Comparison of ENCODE assay signal across 2 cellular contexts in the genomic region with DNA sequence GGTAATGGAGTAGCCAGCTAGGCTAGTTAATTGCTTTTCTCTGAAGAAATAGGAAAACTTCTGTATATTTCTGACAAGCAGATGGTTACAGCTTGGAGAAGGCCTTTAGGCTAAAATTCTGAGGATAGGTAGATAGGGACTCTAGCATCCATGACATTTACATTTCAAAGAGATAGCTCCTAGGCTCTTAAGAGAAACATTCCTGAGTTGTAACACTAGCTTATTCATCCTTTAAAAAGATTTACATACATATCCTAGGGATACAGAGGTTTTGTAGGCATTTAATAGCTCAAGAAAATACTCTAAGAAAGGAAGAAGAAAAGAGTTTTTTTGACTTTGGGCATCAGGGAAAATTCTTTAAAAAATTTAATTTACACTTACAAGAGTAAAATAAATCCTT.
TF ChIP-seq lines count a peak whose summit lies in the region.

No MANE protein-coding gene starts in this region.

TF ChIP-seq in GM23338, 12 proteins besides CTCF, POLR2A, EP300 and RAD21 (continued from another document):
- TF ChIP-seq EZH2 (IDR thresholded peaks at IDR 0.05; ENCODE audit: low read depth, unreplicated experiment) (no peak), ZNF462 (CRISPR knock-in tag; IDR thresholded peaks at IDR 0.05) (no peak), ZNF114 (CRISPR knock-in tag; IDR thresholded peaks at IDR 0.05) (no peak), NANOG (IDR thresholded peaks at IDR 0.05; ENCODE audit: borderline replicate concordance) (no peak), CREB1 (CRISPR knock-in tag; IDR thresholded peaks at IDR 0.05; ENCODE audit: low read depth) (no peak), STAT1 (IDR thresholded peaks at IDR 0.05; ENCODE audit: unreplicated experiment) (no peak)
- TF ChIP-seq, protein P1, sequence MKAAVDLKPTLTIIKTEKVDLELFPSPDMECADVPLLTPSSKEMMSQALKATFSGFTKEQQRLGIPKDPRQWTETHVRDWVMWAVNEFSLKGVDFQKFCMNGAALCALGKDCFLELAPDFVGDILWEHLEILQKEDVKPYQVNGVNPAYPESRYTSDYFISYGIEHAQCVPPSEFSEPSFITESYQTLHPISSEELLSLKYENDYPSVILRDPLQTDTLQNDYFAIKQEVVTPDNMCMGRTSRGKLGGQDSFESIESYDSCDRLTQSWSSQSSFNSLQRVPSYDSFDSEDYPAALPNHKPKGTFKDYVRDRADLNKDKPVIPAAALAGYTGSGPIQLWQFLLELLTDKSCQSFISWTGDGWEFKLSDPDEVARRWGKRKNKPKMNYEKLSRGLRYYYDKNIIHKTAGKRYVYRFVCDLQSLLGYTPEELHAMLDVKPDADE (IDR thresholded peaks at IDR 0.05) = no peak

TF ChIP-seq in WTC11, 78 proteins besides CTCF, POLR2A, EP300 and RAD21 (continued from another document):
- no peak for TF ChIP-seq SMAD4 (CRISPR knock-in tag; IDR thresholded peaks at IDR 0.05)
- TF ChIP-seq GTF2I (CRISPR knock-in tag; conservative IDR thresholded peaks at IDR 0.05) = no peak
